ENCODE assay signal across 1 cellular context in the genomic region with DNA sequence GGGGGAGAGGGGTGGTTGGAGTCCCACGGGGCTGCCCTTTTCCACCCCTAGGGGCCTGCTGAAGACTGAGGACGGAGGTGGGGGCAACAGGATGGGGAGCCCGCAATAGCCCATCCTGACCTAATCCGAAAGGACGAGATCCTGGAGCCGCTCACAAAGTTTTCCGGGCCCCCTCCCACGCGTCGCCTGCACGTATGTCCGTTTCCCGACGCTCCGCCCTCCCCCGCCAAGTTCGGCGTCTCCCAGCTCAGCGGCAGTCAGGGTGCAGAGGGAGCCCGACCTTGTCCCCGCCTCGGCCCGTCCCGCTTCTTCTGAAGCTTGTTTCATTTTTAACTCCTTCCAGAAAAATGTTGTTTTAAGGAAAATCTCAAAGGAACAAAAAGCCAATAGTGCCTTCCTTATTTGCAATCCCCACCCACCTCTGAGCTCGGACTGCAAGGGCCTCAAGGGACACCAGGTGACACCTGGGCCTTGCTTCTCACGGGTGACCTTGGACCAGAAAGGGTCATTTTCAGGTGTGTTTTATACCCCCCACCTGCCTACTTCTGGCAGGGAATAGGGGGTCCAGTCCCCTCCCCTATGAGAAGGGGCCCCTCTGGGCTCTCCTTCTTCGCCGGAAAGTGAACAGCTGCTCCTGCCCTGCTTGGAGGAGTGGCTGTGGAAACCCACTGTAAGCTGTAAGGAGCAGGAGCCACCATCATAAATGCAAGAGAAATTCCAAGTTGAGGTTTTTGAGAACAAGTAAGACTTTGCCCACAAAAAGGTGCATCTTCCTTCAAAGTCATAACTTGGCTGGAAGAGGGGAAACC.
TF ChIP-seq lines count a peak whose summit lies in the region.

No MANE protein-coding gene starts in this region.

TF ChIP-seq in GM12878, 131 proteins besides CTCF, POLR2A, EP300 and RAD21 (continued from another document):
- TF ChIP-seq SREBF1 (IDR thresholded peaks at IDR 0.05; ENCODE audit: low read length) (no peak), ZNF384 (IDR thresholded peaks at IDR 0.05; ENCODE audit: borderline replicate concordance, low read depth, low read length) (no peak)
TF ChIP-seq in GM12878: peak in this region for 0.
